Comparison of ENCODE assay signal across 18 cellular contexts in the genomic region with DNA sequence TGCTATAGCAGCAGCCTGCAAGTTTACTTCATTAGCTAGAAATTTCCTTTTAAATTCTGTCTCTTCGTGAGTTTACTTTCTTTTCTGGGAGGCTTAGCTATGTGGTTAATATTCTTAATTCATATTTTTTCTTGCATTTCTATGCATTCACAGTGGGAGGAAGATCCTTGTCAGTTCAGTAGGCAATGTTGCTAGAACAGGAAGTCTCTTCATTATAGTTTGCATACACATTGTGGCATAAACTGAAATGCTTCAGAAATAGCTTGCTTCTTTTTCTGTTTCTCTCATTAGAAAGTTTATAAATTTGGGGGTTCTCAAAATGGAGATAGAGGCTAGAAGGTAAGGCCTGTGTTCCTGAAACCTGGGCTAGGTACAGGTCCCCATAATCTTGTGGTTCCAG. TPM values are rescaled to one million over a fixed set of nuclear protein-coding genes. Genes with fewer than 3 reads are reported as not detected.
DNase-seq lines count a peak whose midpoint lies in the region; ATAC-seq and TF ChIP-seq lines count a peak whose summit lies in the region.
"Had no signal": no experiment of that assay in that cellular context is flagged by ENCODE, and none has a peak within 500 bp of the region (broad histone marks: within the 10 kb centered on the region; RNA-seq: fewer than 3 reads in every experiment).

No MANE protein-coding gene starts in this region.

- H3K4me3 ChIP-seq in neutrophil (ENCODE audit: low read depth in 1 of 2, low read length in 1 of 2) (no peak overlapping the region), psoas muscle (no peak overlapping the region)
- H3K4me3 ChIP-seq: colonic mucosa, right lobe of liver had no signal

- peaks cover 49% of the 10 kb centered on the region for H3K4me1 Mint-ChIP-seq in activated naive CD4-positive, alpha-beta T cell treated with anti-CD3 and anti-CD28 coated beads for 36 hours (ENCODE audit: low read depth)
- H3K4me1 Mint-ChIP-seq: H9 had no signal

- H3K4me3 Mint-ChIP-seq in activated naive CD4-positive, alpha-beta T cell treated with anti-CD3 and anti-CD28 coated beads for 36 hours, result peak overlapping the region; percentile 59
- H3K4me3 Mint-ChIP-seq: H9; natural killer cell treated with Interleukin-12 subunit alpha and Interleukin-12 subunit beta and Interleukin-15 and Interleukin-18, amount 100 ng/mL, for 72 hours had no signal

- CTCF ChIA-PET in activated naive CD4-positive, alpha-beta T cell treated with anti-CD3 and anti-CD28 coated beads for 36 hours (lab: Charles Lee), result interaction anchor here (1.1 to 1.7 kb wide), 4 partner anchors 11 to 138 kb away, joined by 3 to 8 read pairs (median 5); no protein-coding TSS in a partner anchor

- 46 to 57% (median 55%) methylated on average over 1 of the region's 1 CpG for WGBS in psoas muscle, 3 donors

- no peak for TF ChIP-seq CTCF in neutrophil (IDR thresholded peaks at IDR 0.05)
- no peak for TF ChIP-seq CTCF in psoas muscle (IDR thresholded peaks at IDR 0.05)

- no peaks in the 10 kb centered on the region for H3K27me3 Mint-ChIP-seq in activated naive CD4-positive, alpha-beta T cell treated with anti-CD3 and anti-CD28 coated beads for 36 hours (ENCODE audit: low read depth)
- H3K27me3 Mint-ChIP-seq: natural killer cell treated with Interleukin-12 subunit alpha and Interleukin-12 subunit beta and Interleukin-15 and Interleukin-18, amount 100 ng/mL, for 72 hours had no signal

- no peaks in the 10 kb centered on the region for H3K9me3 Mint-ChIP-seq in activated naive CD4-positive, alpha-beta T cell treated with anti-CD3 and anti-CD28 coated beads for 36 hours
- H3K9me3 Mint-ChIP-seq: H9 had no signal

- in situ Hi-C loops in KBM-7 (cut with MboI; ENCODE audit: low pct_unique_long_range_greater_than_20kb, low sequenced_read_pairs), result no loop called here

- peak overlapping the region; percentile 47 for H3K27ac ChIP-seq in neutrophil
- no peak overlapping the region for H3K27ac ChIP-seq in psoas muscle
- H3K27ac ChIP-seq: colonic mucosa, right lobe of liver had no signal

- H3K9me3 ChIP-seq in neutrophil (no peaks in the 10 kb centered on the region), psoas muscle (no peaks in the 10 kb centered on the region)
- H3K9me3 ChIP-seq: colonic mucosa, right lobe of liver had no signal

- H3K4me1 ChIP-seq in neutrophil (ENCODE audit: control insufficient read depth in 1 of 2, insufficient read depth in 1 of 2, low read depth in 1 of 2, low read length in 1 of 2) (peaks cover 32 to 40% of the 10 kb centered on the region in 2 experiments), psoas muscle (no peaks in the 10 kb centered on the region)
- H3K4me1 ChIP-seq: colonic mucosa, right lobe of liver had no signal

- intact Hi-C loops in activated naive CD4-positive, alpha-beta T cell treated with anti-CD3 and anti-CD28 coated beads for 36 hours (cut with micrococcal nuclease), result no loop called here
- intact Hi-C loops in psoas muscle (cut with DNase I), result no loop called here

- DNase-seq in activated naive CD4-positive, alpha-beta T cell treated with anti-CD3 and anti-CD28 coated beads for 36 hours, result no peak
- DNase-seq in activated naive CD4-positive, alpha-beta T cell (lab: John Stamatoyannopoulos, UW), result no peak
- no peak for DNase-seq in KBM-7
- no peak for DNase-seq in psoas muscle
- DNase-seq: activated CD8-positive, alpha-beta memory T cell treated with anti-CD3 and anti-CD28 coated beads, Interleukin-2, amount 50 U/mL, for 48 hours; colonic mucosa; H9; left ventricle myocardium superior; NCI-H1694 treated with DMSO at 0.1 percent for 48 hours; right lobe of liver; Right ventricle myocardium superior; stimulated activated CD4-positive, alpha-beta T cell treated with anti-CD3 and anti-CD28 coated beads, Interleukin-4, amount 100 ng/mL, for 4 hours; stimulated activated naive CD4-positive, alpha-beta T cell had no signal

- ATAC-seq in GM21423 (IDR thresholded peaks at IDR 0.05; ENCODE audit: unreplicated experiment) (peak; percentile 69), HG03442 (IDR thresholded peaks at IDR 0.05; ENCODE audit: unreplicated experiment) (peak; percentile 59), psoas muscle (no peak), HG02938 (IDR thresholded peaks at IDR 0.05; ENCODE audit: unreplicated experiment) (no peak)
- ATAC-seq: left ventricle myocardium superior; natural killer cell treated with Interleukin-12 subunit alpha and Interleukin-12 subunit beta and Interleukin-15 and Interleukin-18, amount 100 ng/mL, for 72 hours; right lobe of liver had no signal

- H3K36me3 ChIP-seq in neutrophil (no peaks in the 10 kb centered on the region), psoas muscle (ENCODE audit: insufficient read depth in 1 of 2, low read depth in 1 of 2) (no peaks in the 10 kb centered on the region)
- H3K36me3 ChIP-seq: colonic mucosa, right lobe of liver had no signal

- H3K27me3 ChIP-seq in neutrophil, result no peaks in the 10 kb centered on the region
- H3K27me3 ChIP-seq in psoas muscle (ENCODE audit: insufficient read depth in 3 of 3, low read length in 2 of 3), result no peaks in the 10 kb centered on the region
- H3K27me3 ChIP-seq: colonic mucosa, right lobe of liver had no signal

- peaks cover 3% of the 10 kb centered on the region for H3K36me3 Mint-ChIP-seq in activated naive CD4-positive, alpha-beta T cell treated with anti-CD3 and anti-CD28 coated beads for 36 hours (ENCODE audit: low read depth)
- H3K36me3 Mint-ChIP-seq: natural killer cell treated with Interleukin-12 subunit alpha and Interleukin-12 subunit beta and Interleukin-15 and Interleukin-18, amount 100 ng/mL, for 72 hours had no signal

- no peak overlapping the region for H3K27ac Mint-ChIP-seq in activated naive CD4-positive, alpha-beta T cell treated with anti-CD3 and anti-CD28 coated beads for 36 hours
- H3K27ac Mint-ChIP-seq: H9; natural killer cell treated with Interleukin-12 subunit alpha and Interleukin-12 subunit beta and Interleukin-15 and Interleukin-18, amount 100 ng/mL, for 72 hours had no signal

RNA-seq across cellular contexts. Expression of a gene that starts 8.1 kb away (rescaled TPM):
- 10 to 100 TPM; 85.7 to 90.1 TPM for total RNA-seq in activated naive CD4-positive, alpha-beta T cell treated with anti-CD3 and anti-CD28 coated beads for 36 hours
- 1 to 10 TPM in 3 of 4 donors, under 1 TPM in 1; 0.87 to 3.1 (median 2.3) TPM for total RNA-seq in psoas muscle
- under 1 TPM; 0.49 to 0.95 (median 0.87) TPM for polyA plus RNA-seq in psoas muscle
- total RNA-seq: H9 had no signal

Comparison
In these comparisons a context has a peak if more than half of its experiments do, and no peak if none do; other contexts are left out.
1. ATAC-seq: peak in GM21423 (single experiment) and HG03442 (single experiment); none in psoas muscle (0 of 4) and HG02938 (single experiment).
2. RNA of a gene that starts 8.1 kb away (total RNA-seq): 85.7 to 90.1 TPM in activated naive CD4-positive, alpha-beta T cell treated with anti-CD3 and anti-CD28 coated beads for 36 hours; 0.87 to 3.1 TPM in psoas muscle; every median in the first group is over 10 times any median in the second.